In genomic region chr13:73015799-73016198, GRCh38 we compare ENCODE assay signal across 25 cellular contexts.
"Had no signal": no experiment of that assay in that cellular context is flagged by ENCODE, and none has a peak within 500 bp of the region (broad histone marks: within the 10 kb centered on the region; RNA-seq: fewer than 3 reads in every experiment).

No MANE protein-coding gene starts in this region.

- DNase-seq: hypothalamus; immature natural killer cell; kidney; left colon; left lung; lower lobe of right lung; mammary epithelial cell; mesenchymal stem cell; naive thymus-derived CD8-positive, alpha-beta T cell; nucleus accumbens; pancreas; posterior cingulate gyrus; retina; right cardiac atrium; sigmoid colon; stimulated activated CD4-positive, alpha-beta T cell treated with anti-CD3 and anti-CD28 coated beads, Interleukin-1b, Interleukin-23, amount 100 ng/mL, for 48 hours; stimulated activated CD4-positive, alpha-beta T cell treated with anti-CD3 and anti-CD28 coated beads, Interleukin-2, amount 100 ng/mL, for 48 hours; stimulated activated CD4-positive, alpha-beta T cell treated with anti-CD3 and anti-CD28 coated beads, Interleukin-4, amount 100 ng/mL, for 4 hours; stimulated activated CD8-positive, alpha-beta memory T cell treated with anti-CD3 and anti-CD28 coated beads, Interleukin-4, amount 100 ng/mL, for 48 hours; stimulated activated naive CD4-positive, alpha-beta T cell treated with Interleukin-2 at 50 U/mL for 16 hours; stimulated activated naive CD8-positive, alpha-beta T cell treated with anti-CD3 and anti-CD28 coated beads, Interleukin-15, amount 100 ng/mL, for 72 hours; substantia nigra; upper lobe of left lung had no signal

- ATAC-seq: left colon; left lung; lower lobe of right lung; naive thymus-derived CD8-positive, alpha-beta T cell; pancreas; right cardiac atrium; stimulated activated memory B cell treated with anti-CD40 and anti-IgM and Interleukin-4, amounts not matched to agents 10 μg/mL and 1 μg/mL and 100 μg/mL, for 72 hours; stimulated activated naive CD8-positive, alpha-beta T cell treated with anti-CD3 and anti-CD28 coated beads, Interleukin-15, amount 100 ng/mL, for 72 hours had no signal

- FAIRE-seq: islet of Langerhans, kidney, pancreas had no signal
